1 cellular context compared by ENCODE assay signal in the genomic region with DNA sequence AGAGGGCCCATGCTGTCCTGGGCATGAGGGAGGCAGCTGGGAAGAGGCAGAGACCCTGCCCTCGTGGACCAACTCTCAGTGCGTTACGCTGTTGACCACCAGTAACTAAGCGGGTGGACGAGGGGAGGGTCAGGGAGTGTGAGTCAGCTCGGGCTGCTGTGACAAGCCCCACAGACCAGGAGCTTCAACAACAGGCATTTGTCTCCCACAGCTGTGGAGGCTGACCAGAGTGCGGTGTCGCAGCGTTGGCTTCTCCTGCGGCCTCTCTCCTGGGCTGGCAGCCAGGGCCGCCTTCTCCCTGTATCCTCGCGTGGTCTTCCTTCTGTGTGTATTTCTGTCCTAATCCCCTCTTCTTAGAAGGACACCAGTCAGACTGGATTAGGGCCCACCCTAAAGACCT.
TF ChIP-seq lines count a peak whose summit lies in the region.

No MANE protein-coding gene starts in this region.

TF ChIP-seq in WTC11, 78 proteins besides CTCF, POLR2A, EP300 and RAD21:
- TF ChIP-seq RELA (CRISPR knock-in tag; IDR thresholded peaks at IDR 0.05; ENCODE audit: borderline replicate concordance) (no peak), FOXK1 (CRISPR knock-in tag; IDR thresholded peaks at IDR 0.05) (no peak), JAZF1 (CRISPR knock-in tag; IDR thresholded peaks at IDR 0.05) (no peak), ZNF416 (CRISPR knock-in tag; IDR thresholded peaks at IDR 0.05) (no peak), ATF2 (CRISPR knock-in tag; IDR thresholded peaks at IDR 0.05; ENCODE audit: borderline replicate concordance, low read depth) (no peak), ZNF425 (CRISPR knock-in tag; conservative IDR thresholded peaks at IDR 0.05) (no peak), TP53 (CRISPR knock-in tag; IDR thresholded peaks at IDR 0.05) (no peak), FOXJ3 (CRISPR knock-in tag; IDR thresholded peaks at IDR 0.05; ENCODE audit: borderline replicate concordance) (no peak), HMGXB4 (CRISPR knock-in tag; IDR thresholded peaks at IDR 0.05) (no peak), JUN (CRISPR knock-in tag; IDR thresholded peaks at IDR 0.05) (no peak), NR2C2 (CRISPR knock-in tag; IDR thresholded peaks at IDR 0.05) (no peak), SMAD3 (CRISPR knock-in tag; IDR thresholded peaks at IDR 0.05; ENCODE audit: borderline replicate concordance) (no peak), ZNF396 (CRISPR knock-in tag; IDR thresholded peaks at IDR 0.05; ENCODE audit: borderline replicate concordance) (no peak), ZNF232 (CRISPR knock-in tag; IDR thresholded peaks at IDR 0.05) (no peak), ZNF423 (CRISPR knock-in tag; IDR thresholded peaks at IDR 0.05) (no peak), KAT7 (CRISPR knock-in tag; IDR thresholded peaks at IDR 0.05; ENCODE audit: borderline replicate concordance) (no peak), SOX15 (CRISPR knock-in tag; IDR thresholded peaks at IDR 0.05) (no peak)
- TF ChIP-seq, protein P1, sequence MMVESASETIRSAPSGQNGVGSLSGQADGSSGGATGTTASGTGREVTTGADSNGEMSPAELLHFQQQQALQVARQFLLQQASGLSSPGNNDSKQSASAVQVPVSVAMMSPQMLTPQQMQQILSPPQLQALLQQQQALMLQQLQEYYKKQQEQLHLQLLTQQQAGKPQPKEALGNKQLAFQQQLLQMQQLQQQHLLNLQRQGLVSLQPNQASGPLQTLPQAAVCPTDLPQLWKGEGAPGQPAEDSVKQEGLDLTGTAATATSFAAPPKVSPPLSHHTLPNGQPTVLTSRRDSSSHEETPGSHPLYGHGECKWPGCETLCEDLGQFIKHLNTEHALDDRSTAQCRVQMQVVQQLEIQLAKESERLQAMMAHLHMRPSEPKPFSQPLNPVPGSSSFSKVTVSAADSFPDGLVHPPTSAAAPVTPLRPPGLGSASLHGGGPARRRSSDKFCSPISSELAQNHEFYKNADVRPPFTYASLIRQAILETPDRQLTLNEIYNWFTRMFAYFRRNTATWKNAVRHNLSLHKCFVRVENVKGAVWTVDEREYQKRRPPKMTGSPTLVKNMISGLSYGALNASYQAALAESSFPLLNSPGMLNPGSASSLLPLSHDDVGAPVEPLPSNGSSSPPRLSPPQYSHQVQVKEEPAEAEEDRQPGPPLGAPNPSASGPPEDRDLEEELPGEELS (CRISPR knock-in tag; IDR thresholded peaks at IDR 0.05): no peak
- TF ChIP-seq, protein P2, sequence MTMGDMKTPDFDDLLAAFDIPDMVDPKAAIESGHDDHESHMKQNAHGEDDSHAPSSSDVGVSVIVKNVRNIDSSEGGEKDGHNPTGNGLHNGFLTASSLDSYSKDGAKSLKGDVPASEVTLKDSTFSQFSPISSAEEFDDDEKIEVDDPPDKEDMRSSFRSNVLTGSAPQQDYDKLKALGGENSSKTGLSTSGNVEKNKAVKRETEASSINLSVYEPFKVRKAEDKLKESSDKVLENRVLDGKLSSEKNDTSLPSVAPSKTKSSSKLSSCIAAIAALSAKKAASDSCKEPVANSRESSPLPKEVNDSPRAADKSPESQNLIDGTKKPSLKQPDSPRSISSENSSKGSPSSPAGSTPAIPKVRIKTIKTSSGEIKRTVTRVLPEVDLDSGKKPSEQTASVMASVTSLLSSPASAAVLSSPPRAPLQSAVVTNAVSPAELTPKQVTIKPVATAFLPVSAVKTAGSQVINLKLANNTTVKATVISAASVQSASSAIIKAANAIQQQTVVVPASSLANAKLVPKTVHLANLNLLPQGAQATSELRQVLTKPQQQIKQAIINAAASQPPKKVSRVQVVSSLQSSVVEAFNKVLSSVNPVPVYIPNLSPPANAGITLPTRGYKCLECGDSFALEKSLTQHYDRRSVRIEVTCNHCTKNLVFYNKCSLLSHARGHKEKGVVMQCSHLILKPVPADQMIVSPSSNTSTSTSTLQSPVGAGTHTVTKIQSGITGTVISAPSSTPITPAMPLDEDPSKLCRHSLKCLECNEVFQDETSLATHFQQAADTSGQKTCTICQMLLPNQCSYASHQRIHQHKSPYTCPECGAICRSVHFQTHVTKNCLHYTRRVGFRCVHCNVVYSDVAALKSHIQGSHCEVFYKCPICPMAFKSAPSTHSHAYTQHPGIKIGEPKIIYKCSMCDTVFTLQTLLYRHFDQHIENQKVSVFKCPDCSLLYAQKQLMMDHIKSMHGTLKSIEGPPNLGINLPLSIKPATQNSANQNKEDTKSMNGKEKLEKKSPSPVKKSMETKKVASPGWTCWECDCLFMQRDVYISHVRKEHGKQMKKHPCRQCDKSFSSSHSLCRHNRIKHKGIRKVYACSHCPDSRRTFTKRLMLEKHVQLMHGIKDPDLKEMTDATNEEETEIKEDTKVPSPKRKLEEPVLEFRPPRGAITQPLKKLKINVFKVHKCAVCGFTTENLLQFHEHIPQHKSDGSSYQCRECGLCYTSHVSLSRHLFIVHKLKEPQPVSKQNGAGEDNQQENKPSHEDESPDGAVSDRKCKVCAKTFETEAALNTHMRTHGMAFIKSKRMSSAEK (CRISPR knock-in tag; IDR thresholded peaks at IDR 0.05; ENCODE audit: borderline replicate concordance): no peak
- TF ChIP-seq, protein P3, sequence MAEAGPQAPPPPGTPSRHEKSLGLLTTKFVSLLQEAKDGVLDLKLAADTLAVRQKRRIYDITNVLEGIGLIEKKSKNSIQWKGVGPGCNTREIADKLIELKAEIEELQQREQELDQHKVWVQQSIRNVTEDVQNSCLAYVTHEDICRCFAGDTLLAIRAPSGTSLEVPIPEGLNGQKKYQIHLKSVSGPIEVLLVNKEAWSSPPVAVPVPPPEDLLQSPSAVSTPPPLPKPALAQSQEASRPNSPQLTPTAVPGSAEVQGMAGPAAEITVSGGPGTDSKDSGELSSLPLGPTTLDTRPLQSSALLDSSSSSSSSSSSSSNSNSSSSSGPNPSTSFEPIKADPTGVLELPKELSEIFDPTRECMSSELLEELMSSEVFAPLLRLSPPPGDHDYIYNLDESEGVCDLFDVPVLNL (CRISPR knock-in tag; IDR thresholded peaks at IDR 0.05; ENCODE audit: borderline replicate concordance, low read depth): no peak
